ENCODE assay signal across 27 cellular contexts in genomic region chr5:113201715-113202114, GRCh38.
DNase-seq lines count a peak whose midpoint lies in the region; ATAC-seq and TF ChIP-seq lines count a peak whose summit lies in the region.
"Had no signal": no experiment of that assay in that cellular context is flagged by ENCODE, and none has a peak within 500 bp of the region (broad histone marks: within the 10 kb centered on the region; RNA-seq: fewer than 3 reads in every experiment).

No MANE protein-coding gene starts in this region.

- no peaks in the 10 kb centered on the region for H3K27me3 ChIP-seq in cardiac muscle cell
- no peaks in the 10 kb centered on the region for H3K27me3 ChIP-seq in SJCRH30
- H3K27me3 ChIP-seq in psoas muscle (ENCODE audit: insufficient read depth in 3 of 3, low read length in 2 of 3) = no peaks in the 10 kb centered on the region
- no peaks in the 10 kb centered on the region for H3K27me3 ChIP-seq in gastroesophageal sphincter
- H3K27me3 ChIP-seq: tibial nerve had no signal

- peaks cover 4% of the 10 kb centered on the region for H3K27me3 Mint-ChIP-seq in glutamatergic neuron (ENCODE audit: unreplicated experiment)
- H3K27me3 Mint-ChIP-seq: activated naive CD8-positive, alpha-beta T cell had no signal

- no peak for TF ChIP-seq POLR2A in gastroesophageal sphincter (IDR thresholded peaks at IDR 0.05)

- H3K4me1 Mint-ChIP-seq in glutamatergic neuron (ENCODE audit: low read depth, unreplicated experiment) = peaks cover 62% of the 10 kb centered on the region
- H3K4me1 Mint-ChIP-seq: activated B cell treated with CpG ODN at 0.5 μM for 24 hours, B cell had no signal

- H3K27ac ChIP-seq in cardiac muscle cell = peak overlapping the region; percentile 84
- no peak overlapping the region for H3K27ac ChIP-seq in SJCRH30
- H3K27ac ChIP-seq in psoas muscle = no peak overlapping the region
- no peak overlapping the region for H3K27ac ChIP-seq in gastroesophageal sphincter
- H3K27ac ChIP-seq: epithelial cell of prostate, HL-60 had no signal

- H3K36me3 ChIP-seq in cardiac muscle cell (no peaks in the 10 kb centered on the region), SJCRH30 (no peaks in the 10 kb centered on the region), psoas muscle (ENCODE audit: insufficient read depth in 1 of 2, low read depth in 1 of 2) (no peaks in the 10 kb centered on the region), gastroesophageal sphincter (no peaks in the 10 kb centered on the region)
- H3K36me3 ChIP-seq: HAP-1, prostate gland, tibial nerve had no signal

- intact Hi-C loops in left cardiac atrium (cut with DNase I) = loop anchor here (5.0 to 10.0 kb wide), 2 partner anchors 93 to 109 kb away; no protein-coding TSS in a partner anchor
- intact Hi-C loops in psoas muscle (cut with DNase I) = loop anchor here in 1 of 2 donors (5.0 to 10.0 kb wide), 2 partner anchors 91 to 313 kb away; partner anchors contain the start of gene YTHDC2

- H3K9me3 Mint-ChIP-seq in glutamatergic neuron (ENCODE audit: unreplicated experiment) = no peaks in the 10 kb centered on the region
- H3K9me3 Mint-ChIP-seq: activated B cell treated with CpG ODN at 0.5 μM for 24 hours; activated T-helper 2 cell treated with anti-CD3 and anti-CD28 coated beads, Interferon-gamma antibody, Interleukin-2, Interleukin-4, amounts not matched to agents 10 μg/mL and 5 μg/mL and 100 μg/mL, durations not matched to agents 14 hours and 24 hours and 36 hours had no signal

- H3K9me3 ChIP-seq in cardiac muscle cell (ENCODE audit: low read depth) (no peaks in the 10 kb centered on the region), SJCRH30 (replicated peaks) (no peaks in the 10 kb centered on the region), psoas muscle (no peaks in the 10 kb centered on the region), gastroesophageal sphincter (no peaks in the 10 kb centered on the region)
- H3K9me3 ChIP-seq: HAP-1, prostate gland, tibial nerve had no signal

- TF ChIP-seq CTCF in cardiac muscle cell (IDR thresholded peaks at IDR 0.05; ENCODE audit: low read depth, low read length) = no peak
- no peak for TF ChIP-seq CTCF in glutamatergic neuron (IDR thresholded peaks at IDR 0.05; ENCODE audit: partially characterized antibody, unreplicated experiment)
- TF ChIP-seq CTCF in psoas muscle (IDR thresholded peaks at IDR 0.05) = no peak
- TF ChIP-seq CTCF in gastroesophageal sphincter (IDR thresholded peaks at IDR 0.05) = no peak

- no peak for TF ChIP-seq EP300 in gastroesophageal sphincter (IDR thresholded peaks at IDR 0.05)

- WGBS in psoas muscle, 3 donors = 42 to 64% (median 51%) methylated on average over 5 of the region's 5 CpGs
- 63 to 80% methylated on average over 5 of the region's 5 CpGs for WGBS in gastroesophageal sphincter (ENCODE audit: low coverage in 1 of 2), 2 donors

- ATAC-seq in left cardiac atrium (no peak), psoas muscle (no peak), gastroesophageal sphincter (no peak)

- peak overlapping the region; percentile 53 for H3K27ac Mint-ChIP-seq in glutamatergic neuron (ENCODE audit: unreplicated experiment)
- H3K27ac Mint-ChIP-seq: activated B cell treated with CpG ODN at 0.5 μM for 24 hours; activated naive CD8-positive, alpha-beta T cell; activated T-helper 2 cell treated with anti-CD3 and anti-CD28 coated beads, Interferon-gamma antibody, Interleukin-2, Interleukin-4, amounts not matched to agents 10 μg/mL and 5 μg/mL and 100 μg/mL, durations not matched to agents 14 hours and 24 hours and 36 hours; B cell had no signal

- peak in 1 of 2 donors; percentile 15 for DNase-seq in cardiac muscle cell (ENCODE audit: low read depth in 1 of 2, low spot score in 1 of 2)
- no peak for DNase-seq in left cardiac atrium
- peak in 1 of 2 experiments; percentile 29 for DNase-seq in SJCRH30
- DNase-seq in glutamatergic neuron = no peak
- DNase-seq in psoas muscle = no peak
- DNase-seq in NCI-H510A (lab: John Stamatoyannopoulos, UW) = no peak
- DNase-seq in hypothalamus (lab: John Stamatoyannopoulos, UW) = no peak
- DNase-seq: activated B cell treated with CpG ODN at 0.5 μM for 24 hours; activated CD4-positive, alpha-beta T cell treated with anti-CD3 and anti-CD28 coated beads, Interleukin-2, amount 50 U/mL, for 4 hours; activated CD8-positive, alpha-beta memory T cell treated with anti-CD3 and anti-CD28 coated beads, Interleukin-2, amount 50 U/mL, for 48 hours; aorta; cerebellar nuclear complex; DND-41; hippocampal formation; NCI-H1048; NCI-H187 treated with DMSO at 0.1 percent for 48 hours; T-helper 9 cell had no signal

- H3K4me1 ChIP-seq in cardiac muscle cell (ENCODE audit: low read depth) = peaks cover 79% of the 10 kb centered on the region
- peaks cover 49% of the 10 kb centered on the region for H3K4me1 ChIP-seq in SJCRH30
- H3K4me1 ChIP-seq in psoas muscle = peaks cover 19% of the 10 kb centered on the region
- peaks cover 0 to 16% (median 3%) of the 10 kb centered on the region in 3 donors for H3K4me1 ChIP-seq in gastroesophageal sphincter
- H3K4me1 ChIP-seq: prostate gland had no signal

- H3K4me3 ChIP-seq in cardiac muscle cell (peak overlapping the region; percentile 27), SJCRH30 (peak overlapping the region; percentile 48; the same call in 1 of the 2 replicates), psoas muscle (peak overlapping the region; percentile 31), gastroesophageal sphincter (no peak overlapping the region)
- H3K4me3 ChIP-seq: HAP-1, prostate gland, skin epidermis had no signal

- peak overlapping the region; percentile 65 for H3K4me3 Mint-ChIP-seq in glutamatergic neuron (ENCODE audit: unreplicated experiment)
- H3K4me3 Mint-ChIP-seq: activated B cell treated with CpG ODN at 0.5 μM for 24 hours; activated naive CD8-positive, alpha-beta T cell; B cell had no signal

- H3K36me3 Mint-ChIP-seq in glutamatergic neuron (ENCODE audit: unreplicated experiment) = no peaks in the 10 kb centered on the region
- H3K36me3 Mint-ChIP-seq: activated naive CD8-positive, alpha-beta T cell had no signal

Comparison
In these comparisons a context has a peak if more than half of its experiments do, and no peak if none do; other contexts are left out.
1. H3K4me3 ChIP-seq: peak in cardiac muscle cell (single experiment), SJCRH30 (single experiment) and psoas muscle (single experiment); none in gastroesophageal sphincter (0 of 2).